Comparison of ENCODE assay signal across 15 cellular contexts in genomic region chr3:44984335-44984734, GRCh38. TPM values are rescaled to one million over a fixed set of nuclear protein-coding genes. Genes with fewer than 3 reads are reported as not detected.
DNase-seq lines count a peak whose midpoint lies in the region; ATAC-seq and TF ChIP-seq lines count a peak whose summit lies in the region.
"Had no signal": no experiment of that assay in that cellular context is flagged by ENCODE, and none has a peak within 500 bp of the region (broad histone marks: within the 10 kb centered on the region; RNA-seq: fewer than 3 reads in every experiment).

No MANE protein-coding gene starts in this region.

- CTCF ChIA-PET in activated B cell treated with CpG ODN at 0.5 μM for 24 hours (lab: Charles Lee): interaction anchor here (1.4 kb wide), 1 partner anchor 8 kb away, joined by 3 read pairs; the partner anchor contains the start of genes EXOSC7 and ZDHHC3

- H3K9me3 ChIP-seq in skeletal muscle tissue (ENCODE audit: control insufficient read depth in 3 of 3, low read length in 3 of 3) (no peaks in the 10 kb centered on the region), stomach (no peaks in the 10 kb centered on the region), aorta (ENCODE audit: control insufficient read depth, low read length) (no peaks in the 10 kb centered on the region)
- H3K9me3 ChIP-seq: spleen had no signal

- POLR2A ChIA-PET in activated B cell treated with CpG ODN at 0.5 μM for 24 hours (lab: Charles Lee): interaction anchor here (0.7 kb wide), 1 partner anchor 498 kb away, joined by 5 read pairs; no protein-coding TSS in a partner anchor

- H3K4me3 ChIP-seq in skeletal muscle tissue (ENCODE audit: low read length in 3 of 3) (no peak overlapping the region), stomach (no peak overlapping the region), aorta (ENCODE audit: low read length in 2 of 2) (no peak overlapping the region)
- H3K4me3 ChIP-seq: spleen had no signal

- peak; percentile 71 for DNase-seq in activated CD4-positive, alpha-beta T cell treated with anti-CD3 and anti-CD28 coated beads, Interleukin-2, amount 10 ng/mL, durations not matched to agents 24 days and 14 days
- no peak for DNase-seq in activated CD4-positive, alpha-beta T cell treated with anti-CD3 and anti-CD28 coated beads for 48 hours
- DNase-seq in activated B cell treated with CpG ODN at 0.5 μM for 24 hours (no peak), stomach (no peak), AG08395 (ENCODE audit: low spot score) (no peak), aorta (no peak)
- DNase-seq: ACHN; activated CD4-positive, alpha-beta memory T cell treated with anti-CD3 and anti-CD28 coated beads for 36 hours; islet precursor cell; NCI-H446 treated with DMSO at 0.1 percent for 48 hours; spleen had no signal

- TF ChIP-seq CTCF in activated B cell treated with CpG ODN at 0.5 μM for 24 hours (IDR thresholded peaks at IDR 0.05) (no peak), stomach (IDR thresholded peaks at IDR 0.05) (no peak)

- no peak for TF ChIP-seq POLR2A in stomach (IDR thresholded peaks at IDR 0.05)

- H3K9ac ChIP-seq in skeletal muscle tissue (ENCODE audit: low read depth in 1 of 3, low read length in 3 of 3): no peak overlapping the region
- H3K9ac ChIP-seq: parathyroid adenoma had no signal

- WGBS in stomach, 5 donors: 92 to 98% (median 95%) methylated on average over 2 of the region's 2 CpGs
- WGBS in aorta, 2 donors: 93 to 99% methylated on average over 2 of the region's 2 CpGs

- H3K36me3 Mint-ChIP-seq in activated CD4-positive, alpha-beta T cell treated with anti-CD3 and anti-CD28 coated beads, Interleukin-2, amount 10 ng/mL, durations not matched to agents 24 days and 14 days (ENCODE audit: low read depth): peaks cover 19% of the 10 kb centered on the region
- peaks cover 19% of the 10 kb centered on the region for H3K36me3 Mint-ChIP-seq in activated B cell treated with CpG ODN at 0.5 μM for 24 hours (ENCODE audit: low read depth)

- peaks cover 16 to 34% (median 32%) of the 10 kb centered on the region in 3 donors for H3K4me1 ChIP-seq in skeletal muscle tissue (ENCODE audit: control insufficient read depth in 3 of 3, insufficient read depth in 3 of 3, low read length in 3 of 3)
- H3K4me1 ChIP-seq in stomach: peaks cover 10 to 73% (median 42%) of the 10 kb centered on the region in 4 donors
- no peaks in the 10 kb centered on the region for H3K4me1 ChIP-seq in aorta (ENCODE audit: control insufficient read depth in 1 of 2, insufficient read depth in 2 of 2, low read length in 2 of 2)

- peaks cover 66% of the 10 kb centered on the region for H3K4me1 Mint-ChIP-seq in activated CD4-positive, alpha-beta T cell treated with anti-CD3 and anti-CD28 coated beads, Interleukin-2, amount 10 ng/mL, durations not matched to agents 24 days and 14 days
- H3K4me1 Mint-ChIP-seq in activated B cell treated with CpG ODN at 0.5 μM for 24 hours: peaks cover 54% of the 10 kb centered on the region

- ATAC-seq in HG02870 (IDR thresholded peaks at IDR 0.05; ENCODE audit: unreplicated experiment): peak; percentile 40
- ATAC-seq in activated B cell treated with CpG ODN at 0.5 μM for 24 hours (ENCODE audit: low read depth): peak; percentile 28
- no peak for ATAC-seq in aorta (ENCODE audit: low FRiP score)

- no peak for TF ChIP-seq EP300 in stomach (IDR thresholded peaks at IDR 0.05)

- H3K4me3 Mint-ChIP-seq in activated CD4-positive, alpha-beta T cell treated with anti-CD3 and anti-CD28 coated beads, Interleukin-2, amount 10 ng/mL, durations not matched to agents 24 days and 14 days: no peak overlapping the region
- H3K4me3 Mint-ChIP-seq in activated B cell treated with CpG ODN at 0.5 μM for 24 hours: no peak overlapping the region
- H3K4me3 Mint-ChIP-seq: activated CD4-positive, alpha-beta memory T cell treated with anti-CD3 and anti-CD28 coated beads for 36 hours had no signal

- no peaks in the 10 kb centered on the region for H3K9me3 Mint-ChIP-seq in activated CD4-positive, alpha-beta T cell treated with anti-CD3 and anti-CD28 coated beads, Interleukin-2, amount 10 ng/mL, durations not matched to agents 24 days and 14 days
- H3K9me3 Mint-ChIP-seq in activated B cell treated with CpG ODN at 0.5 μM for 24 hours: no peaks in the 10 kb centered on the region
- H3K9me3 Mint-ChIP-seq: activated CD4-positive, alpha-beta memory T cell treated with anti-CD3 and anti-CD28 coated beads for 36 hours had no signal

- no peaks in the 10 kb centered on the region for H3K27me3 Mint-ChIP-seq in activated CD4-positive, alpha-beta T cell treated with anti-CD3 and anti-CD28 coated beads, Interleukin-2, amount 10 ng/mL, durations not matched to agents 24 days and 14 days
- no peaks in the 10 kb centered on the region for H3K27me3 Mint-ChIP-seq in activated B cell treated with CpG ODN at 0.5 μM for 24 hours
- H3K27me3 Mint-ChIP-seq: activated CD4-positive, alpha-beta memory T cell treated with anti-CD3 and anti-CD28 coated beads for 36 hours had no signal

- peak overlapping the region; percentile 69 for H3K27ac ChIP-seq in skeletal muscle tissue (ENCODE audit: low read depth, low read length)
- H3K27ac ChIP-seq in stomach: peak overlapping the region in 2 of 5 donors; percentile 23 to 60
- H3K27ac ChIP-seq in aorta (ENCODE audit: low read depth in 1 of 2, low read length in 2 of 2): no peak overlapping the region
- H3K27ac ChIP-seq: parathyroid adenoma, spleen had no signal

- H3K36me3 ChIP-seq in skeletal muscle tissue (ENCODE audit: control insufficient read depth in 3 of 3, insufficient read depth in 3 of 3, low read length in 3 of 3) (peaks cover 0 to 2% (median 0%) of the 10 kb centered on the region in 3 donors), stomach (peaks cover 0 to 13% (median 7%) of the 10 kb centered on the region in 4 donors), aorta (ENCODE audit: control insufficient read depth in 1 of 2, insufficient read depth in 2 of 2, low read length in 1 of 2) (no peaks in the 10 kb centered on the region)

- intact Hi-C loops in activated CD4-positive, alpha-beta T cell treated with anti-CD3 and anti-CD28 coated beads, Interleukin-2, amount 10 ng/mL, durations not matched to agents 24 days and 14 days (cut with micrococcal nuclease): no loop called here
- intact Hi-C loops in activated B cell treated with CpG ODN at 0.5 μM for 24 hours (cut with micrococcal nuclease) (no loop called here), stomach (cut with DNase I; ENCODE audit: low total_unique reads) (no loop called here), aorta (cut with DNase I) (no loop called here)

- H3K27me3 ChIP-seq in skeletal muscle tissue (ENCODE audit: control insufficient read depth in 3 of 3, insufficient read depth in 3 of 3, low read length in 3 of 3) (no peaks in the 10 kb centered on the region), stomach (no peaks in the 10 kb centered on the region), aorta (ENCODE audit: control insufficient read depth in 1 of 2, insufficient read depth in 2 of 2, low read length in 1 of 2) (no peaks in the 10 kb centered on the region)
- H3K27me3 ChIP-seq: spleen had no signal

- H3K27ac Mint-ChIP-seq in activated CD4-positive, alpha-beta T cell treated with anti-CD3 and anti-CD28 coated beads, Interleukin-2, amount 10 ng/mL, durations not matched to agents 24 days and 14 days: no peak overlapping the region
- peak overlapping the region; percentile 18 for H3K27ac Mint-ChIP-seq in activated B cell treated with CpG ODN at 0.5 μM for 24 hours
- H3K27ac Mint-ChIP-seq: activated CD4-positive, alpha-beta memory T cell treated with anti-CD3 and anti-CD28 coated beads for 36 hours had no signal

RNA-seq across cellular contexts. Expression of gene EXOSC7, which starts 8.3 kb away (rescaled TPM):
- 95.5 and 97.9 TPM in 2 replicates for total RNA-seq in activated CD4-positive, alpha-beta T cell treated with anti-CD3 and anti-CD28 coated beads, Interleukin-2, amount 10 ng/mL, durations not matched to agents 24 days and 14 days
- total RNA-seq in activated B cell treated with CpG ODN at 0.5 μM for 24 hours: 42.5 and 44.0 TPM in 2 replicates
- total RNA-seq in skeletal muscle tissue: 36.0 TPM
- 10 to 100 TPM; 29.5 to 57.4 (median 45.5) TPM for total RNA-seq in stomach
- 10 to 100 TPM; 34.9 to 46.2 (median 39.7) TPM for polyA plus RNA-seq in stomach
- total RNA-seq in aorta: 10 to 100 TPM; 30.7 to 31.2 TPM
- 10 to 100 TPM; 15.8 to 28.9 TPM for polyA plus RNA-seq in aorta

RNA-seq across cellular contexts. Expression of gene ZDHHC3, which starts 8.4 kb away (rescaled TPM):
- total RNA-seq in activated CD4-positive, alpha-beta T cell treated with anti-CD3 and anti-CD28 coated beads, Interleukin-2, amount 10 ng/mL, durations not matched to agents 24 days and 14 days: 42.0 and 46.2 TPM in 2 replicates
- 38.5 and 43.4 TPM in 2 replicates for total RNA-seq in activated B cell treated with CpG ODN at 0.5 μM for 24 hours
- 25.6 TPM for total RNA-seq in skeletal muscle tissue
- total RNA-seq in stomach: 100 to 1,000 TPM in 1 of 5 donors, 10 to 100 TPM in 4; 77.2 to 140 (median 78.8) TPM
- 10 to 100 TPM; 29.8 to 60.2 (median 33.7) TPM for polyA plus RNA-seq in stomach
- total RNA-seq in aorta: 10 to 100 TPM; 60.5 to 62.2 TPM
- 10 to 100 TPM; 44.8 to 49.5 TPM for polyA plus RNA-seq in aorta

RNA-seq across cellular contexts. Expression of gene CLEC3B, which starts 41.8 kb away (rescaled TPM):
- total RNA-seq in activated CD4-positive, alpha-beta T cell treated with anti-CD3 and anti-CD28 coated beads, Interleukin-2, amount 10 ng/mL, durations not matched to agents 24 days and 14 days: not detected in 2 replicates
- not detected in 2 replicates for total RNA-seq in activated B cell treated with CpG ODN at 0.5 μM for 24 hours
- total RNA-seq in skeletal muscle tissue: 129 TPM
- total RNA-seq in stomach: 100 to 1,000 TPM in 1 of 5 donors, 10 to 100 TPM in 2, not detected in 2; 25.4 to 199 (median 73.6) TPM
- polyA plus RNA-seq in stomach: 10 to 100 TPM; 16.7 to 29.7 (median 24.0) TPM
- total RNA-seq in aorta: 100 to 1,000 TPM in 1 of 2 donors, 10 to 100 TPM in 1; 96.9 to 109 TPM
- 100 to 1,000 TPM in 1 of 2 donors, 10 to 100 TPM in 1; 69.1 to 177 TPM for polyA plus RNA-seq in aorta
- total RNA-seq: activated CD4-positive, alpha-beta memory T cell treated with anti-CD3 and anti-CD28 coated beads for 36 hours; bronchial epithelial cell had no signal
